ENCODE assay signal across 1 cellular context in the genomic region with DNA sequence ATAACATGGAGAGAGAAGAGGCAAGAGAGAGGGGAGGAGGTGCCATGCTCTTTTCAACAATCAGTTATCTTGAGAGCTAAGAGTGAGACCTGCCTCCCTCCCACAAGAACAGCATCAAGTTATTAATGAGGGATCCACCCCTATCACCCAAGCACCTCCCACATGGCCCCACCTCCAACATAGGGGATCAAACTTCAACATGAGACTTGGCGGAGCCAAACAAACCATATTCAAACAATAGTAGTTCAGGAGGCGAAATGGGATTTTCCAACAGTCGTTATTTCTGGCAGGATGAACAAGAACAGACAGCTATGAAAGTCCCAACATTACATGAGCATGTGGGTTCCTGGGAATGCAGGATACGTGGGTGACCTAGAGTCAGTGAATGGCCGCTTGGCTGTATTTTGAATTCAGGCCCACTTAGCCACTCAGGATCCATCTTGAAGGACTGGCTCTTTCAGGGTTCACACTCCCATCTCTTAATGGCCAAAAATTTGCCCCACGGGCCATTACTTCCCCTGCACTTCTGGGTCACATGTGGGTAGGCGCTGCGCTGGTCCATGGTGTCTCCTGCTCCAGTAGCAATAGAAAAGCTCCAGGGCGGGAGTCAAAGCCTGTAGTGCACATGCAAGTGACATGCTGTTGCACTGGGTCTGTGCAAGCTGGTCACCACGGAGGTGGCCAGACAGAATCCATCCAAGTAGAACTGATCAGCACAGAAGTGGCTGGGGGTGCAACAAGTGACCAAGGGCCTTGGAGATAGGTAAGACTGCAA.
TF ChIP-seq lines count a peak whose summit lies in the region.

No MANE protein-coding gene starts in this region.

TF ChIP-seq in endothelial cell of umbilical vein, 7 proteins besides CTCF, POLR2A, EP300 and RAD21:
- TF ChIP-seq POLR2AphosphoS5 (IDR thresholded peaks at IDR 0.05; ENCODE audit: insufficient read depth, low read depth, low read length) (no peak), GATA2 (IDR thresholded peaks at IDR 0.05; ENCODE audit: insufficient read depth, insufficient read length, low read depth, low read length) (no peak), FOS (IDR thresholded peaks at IDR 0.05; ENCODE audit: borderline replicate concordance, insufficient read depth, low read length) (no peak), EZH2 (IDR thresholded peaks at IDR 0.05; ENCODE audit: borderline replicate concordance, low read depth, low read length, severe bottlenecking) (no peak)
